Comparison of ENCODE assay signal across 8 cellular contexts in genomic region chr3:11637901-11638668, GRCh38. TPM values are rescaled to one million over a fixed set of nuclear protein-coding genes. Genes with fewer than 3 reads are reported as not detected.
A peak's percentile ranks its signal among the peaks of the same experiment; 100 is the strongest.
DNase-seq lines count a peak whose midpoint lies in the region; ATAC-seq, FAIRE-seq and TF ChIP-seq lines count a peak whose summit lies in the region.

No MANE protein-coding gene starts in this region.

- no peaks in the 10 kb centered on the region for H3K36me3 Mint-ChIP-seq in natural killer cell
- peaks cover 5% of the 10 kb centered on the region for H3K36me3 Mint-ChIP-seq in natural killer cell treated with Interleukin-12 subunit alpha and Interleukin-12 subunit beta and Interleukin-15 and Interleukin-18, amount 100 ng/mL, for 72 hours
- peaks cover 12% of the 10 kb centered on the region for H3K36me3 Mint-ChIP-seq in chondrocyte (ENCODE audit: low read depth)
- peaks cover 11% of the 10 kb centered on the region for H3K36me3 Mint-ChIP-seq in CD8-positive, alpha-beta T cell

- TF ChIP-seq CTCF in natural killer cell (IDR thresholded peaks at IDR 0.05) (no peak), chondrocyte (IDR thresholded peaks at IDR 0.05) (no peak), mucosa of descending colon (IDR thresholded peaks at IDR 0.05) (no peak)
- no peak for TF ChIP-seq CTCF in CD8-positive, alpha-beta T cell (IDR thresholded peaks at IDR 0.05)

- CTCF ChIA-PET in CD8-positive, alpha-beta T cell (lab: Charles Lee) = interaction anchor here (0.7 to 1.5 kb wide), 4 partner anchors 13 to 401 kb away, joined by 3 to 7 read pairs (median 3); no protein-coding TSS in a partner anchor

- no peaks in the 10 kb centered on the region for H3K27me3 Mint-ChIP-seq in natural killer cell (ENCODE audit: low read depth in 2 of 2)
- H3K27me3 Mint-ChIP-seq in natural killer cell treated with Interleukin-12 subunit alpha and Interleukin-12 subunit beta and Interleukin-15 and Interleukin-18, amount 100 ng/mL, for 72 hours = no peaks in the 10 kb centered on the region
- H3K27me3 Mint-ChIP-seq in chondrocyte (ENCODE audit: low read depth) = no peaks in the 10 kb centered on the region
- H3K27me3 Mint-ChIP-seq in CD8-positive, alpha-beta T cell (ENCODE audit: low read depth) = no peaks in the 10 kb centered on the region

- H3K9me3 Mint-ChIP-seq in natural killer cell (no peaks in the 10 kb centered on the region), chondrocyte (ENCODE audit: low read depth) (no peaks in the 10 kb centered on the region)
- H3K9me3 Mint-ChIP-seq in natural killer cell treated with Interleukin-12 subunit alpha and Interleukin-12 subunit beta and Interleukin-15 and Interleukin-18, amount 100 ng/mL, for 72 hours = no peaks in the 10 kb centered on the region
- no peaks in the 10 kb centered on the region for H3K9me3 Mint-ChIP-seq in CD8-positive, alpha-beta T cell

- peak overlapping the region; percentile 82 for H3K27ac ChIP-seq in muscle layer of colon (ENCODE audit: low read depth, low read length)
- H3K27ac ChIP-seq in CD8-positive, alpha-beta T cell (ENCODE audit: low read depth, low read length) = no peak overlapping the region

- peaks cover 80% of the 10 kb centered on the region for H3K4me1 ChIP-seq in muscle layer of colon (ENCODE audit: insufficient read depth, low read length)
- peaks cover 48% of the 10 kb centered on the region for H3K4me1 ChIP-seq in CD8-positive, alpha-beta T cell (ENCODE audit: insufficient read depth, low read length)
- H3K4me1 ChIP-seq in mucosa of descending colon (ENCODE audit: low read depth) = peaks cover 27% of the 10 kb centered on the region

- no peak for TF ChIP-seq POLR2A in GM12891 (IDR thresholded peaks at IDR 0.05; ENCODE audit: low read depth, low read length)

- H3K4me3 Mint-ChIP-seq in natural killer cell = no peak overlapping the region
- H3K4me3 Mint-ChIP-seq in natural killer cell treated with Interleukin-12 subunit alpha and Interleukin-12 subunit beta and Interleukin-15 and Interleukin-18, amount 100 ng/mL, for 72 hours = no peak overlapping the region
- peak overlapping the region; percentile 95 for H3K4me3 Mint-ChIP-seq in chondrocyte (ENCODE audit: unreplicated experiment)
- no peak overlapping the region for H3K4me3 Mint-ChIP-seq in CD8-positive, alpha-beta T cell

- ATAC-seq in natural killer cell = no peak
- ATAC-seq in natural killer cell treated with Interleukin-12 subunit alpha and Interleukin-12 subunit beta and Interleukin-15 and Interleukin-18, amount 100 ng/mL, for 72 hours = no peak
- no peak for ATAC-seq in CD8-positive, alpha-beta T cell
- no peak for ATAC-seq in mucosa of descending colon

- H3K9ac ChIP-seq in muscle layer of colon (ENCODE audit: low read length) = peak overlapping the region; percentile 29

- H3K4me3 ChIP-seq in muscle layer of colon (ENCODE audit: low read depth in 1 of 2, low read length in 2 of 2) (peak overlapping the region in 1 of 2 donors; percentile 49), mucosa of descending colon (no peak overlapping the region)
- no peak overlapping the region for H3K4me3 ChIP-seq in CD8-positive, alpha-beta T cell (ENCODE audit: low read depth, low read length)

- POLR2A ChIA-PET in CD8-positive, alpha-beta T cell (lab: Charles Lee) = no interaction called here

- peak overlapping the region; percentile 98 to 100 for H3K27ac Mint-ChIP-seq in natural killer cell
- peak overlapping the region in 1 of 2 donors; percentile 20 for H3K27ac Mint-ChIP-seq in natural killer cell treated with Interleukin-12 subunit alpha and Interleukin-12 subunit beta and Interleukin-15 and Interleukin-18, amount 100 ng/mL, for 72 hours
- H3K27ac Mint-ChIP-seq in chondrocyte (ENCODE audit: unreplicated experiment) = peak overlapping the region; percentile 99
- H3K27ac Mint-ChIP-seq in CD8-positive, alpha-beta T cell = no peak overlapping the region

- H3K4me1 Mint-ChIP-seq in natural killer cell = peaks cover 88 to 98% of the 10 kb centered on the region in 2 donors
- H3K4me1 Mint-ChIP-seq in natural killer cell treated with Interleukin-12 subunit alpha and Interleukin-12 subunit beta and Interleukin-15 and Interleukin-18, amount 100 ng/mL, for 72 hours (ENCODE audit: low read depth in 2 of 2) = peaks cover 50 to 68% of the 10 kb centered on the region in 2 donors
- H3K4me1 Mint-ChIP-seq in chondrocyte (ENCODE audit: low read depth) = peaks cover 84% of the 10 kb centered on the region
- peaks cover 81% of the 10 kb centered on the region for H3K4me1 Mint-ChIP-seq in CD8-positive, alpha-beta T cell (ENCODE audit: low read depth)

- H3K36me3 ChIP-seq in muscle layer of colon (ENCODE audit: insufficient read depth, low read length) = no peaks in the 10 kb centered on the region
- no peaks in the 10 kb centered on the region for H3K36me3 ChIP-seq in CD8-positive, alpha-beta T cell (ENCODE audit: insufficient read depth, low read length)
- no peaks in the 10 kb centered on the region for H3K36me3 ChIP-seq in mucosa of descending colon (ENCODE audit: low read depth)

- H3K9me3 ChIP-seq in muscle layer of colon (ENCODE audit: low read length) = no peaks in the 10 kb centered on the region
- H3K9me3 ChIP-seq in CD8-positive, alpha-beta T cell (ENCODE audit: low read length) = no peaks in the 10 kb centered on the region
- no peaks in the 10 kb centered on the region for H3K9me3 ChIP-seq in mucosa of descending colon

- H3K27me3 ChIP-seq in muscle layer of colon (ENCODE audit: control insufficient read depth in 1 of 2, insufficient read depth in 2 of 2, low read length in 2 of 2) = no peaks in the 10 kb centered on the region
- H3K27me3 ChIP-seq in CD8-positive, alpha-beta T cell (ENCODE audit: insufficient read depth, low read length) = no peaks in the 10 kb centered on the region

- FAIRE-seq in GM12891 (lab: Jason Lieb, UNC) = no peak

- DNase-seq in natural killer cell = no peak
- no peak for DNase-seq in natural killer cell treated with Interleukin-12 subunit alpha and Interleukin-12 subunit beta and Interleukin-15 and Interleukin-18, amount 100 ng/mL, for 72 hours (ENCODE audit: low spot score)
- DNase-seq in chondrocyte (ENCODE audit: low spot score) = no peak
- DNase-seq in NCI-H1930 (lab: John Stamatoyannopoulos, UW) = no peak
- DNase-seq in CD8-positive, alpha-beta T cell = no peak
- no peak for DNase-seq in mucosa of descending colon
- DNase-seq in GM12891 (ENCODE audit: insufficient read length, low spot score) = no peak

- intact Hi-C loops in natural killer cell (cut with micrococcal nuclease) (no loop called here), mucosa of descending colon (cut with DNase I, micrococcal nuclease) (no loop called here)
- intact Hi-C loops in CD8-positive, alpha-beta T cell (cut with DNase I, micrococcal nuclease) = no loop called here

TF ChIP-seq in GM12891, 5 proteins besides CTCF, POLR2A, EP300 and RAD21:
- TF ChIP-seq POU2F2 (IDR thresholded peaks at IDR 0.05; ENCODE audit: low read depth, low read length) = no peak
- TF ChIP-seq PAX5 (IDR thresholded peaks at IDR 0.05; ENCODE audit: insufficient read depth, low read length, severe bottlenecking) = no peak
- no peak for TF ChIP-seq SPI1 (IDR thresholded peaks at IDR 0.05; ENCODE audit: low read depth, low read length)
- TF ChIP-seq POLR2AphosphoS5 (IDR thresholded peaks at IDR 0.05; ENCODE audit: low read depth, low read length) = no peak
- no peak for TF ChIP-seq TAF1 (IDR thresholded peaks at IDR 0.05; ENCODE audit: low read depth, low read length)

RNA-seq across cellular contexts. Expression of gene VGLL4, which starts 5.6 kb away (rescaled TPM):
- total RNA-seq in natural killer cell (10 to 100 TPM; 29.5 to 42.8 (median 34.6) TPM), chondrocyte (102 to 141 TPM (median 141 TPM) in 3 replicates), mucosa of descending colon (10 to 100 TPM; 42.5 to 51.3 (median 46.4) TPM)
- total RNA-seq in natural killer cell treated with Interleukin-12 subunit alpha and Interleukin-12 subunit beta and Interleukin-15 and Interleukin-18, amount 100 ng/mL, for 72 hours = 10 to 100 TPM; 50.4 to 52.9 TPM
- 10 to 100 TPM; 13.8 to 14.1 TPM for total RNA-seq in CD8-positive, alpha-beta T cell
- polyA plus RNA-seq in GM12891 (2012; ENCODE audit: low read depth, missing spikeins) = 28.1 TPM
